ENCODE assay signal across 1 cellular context in the genomic region with DNA sequence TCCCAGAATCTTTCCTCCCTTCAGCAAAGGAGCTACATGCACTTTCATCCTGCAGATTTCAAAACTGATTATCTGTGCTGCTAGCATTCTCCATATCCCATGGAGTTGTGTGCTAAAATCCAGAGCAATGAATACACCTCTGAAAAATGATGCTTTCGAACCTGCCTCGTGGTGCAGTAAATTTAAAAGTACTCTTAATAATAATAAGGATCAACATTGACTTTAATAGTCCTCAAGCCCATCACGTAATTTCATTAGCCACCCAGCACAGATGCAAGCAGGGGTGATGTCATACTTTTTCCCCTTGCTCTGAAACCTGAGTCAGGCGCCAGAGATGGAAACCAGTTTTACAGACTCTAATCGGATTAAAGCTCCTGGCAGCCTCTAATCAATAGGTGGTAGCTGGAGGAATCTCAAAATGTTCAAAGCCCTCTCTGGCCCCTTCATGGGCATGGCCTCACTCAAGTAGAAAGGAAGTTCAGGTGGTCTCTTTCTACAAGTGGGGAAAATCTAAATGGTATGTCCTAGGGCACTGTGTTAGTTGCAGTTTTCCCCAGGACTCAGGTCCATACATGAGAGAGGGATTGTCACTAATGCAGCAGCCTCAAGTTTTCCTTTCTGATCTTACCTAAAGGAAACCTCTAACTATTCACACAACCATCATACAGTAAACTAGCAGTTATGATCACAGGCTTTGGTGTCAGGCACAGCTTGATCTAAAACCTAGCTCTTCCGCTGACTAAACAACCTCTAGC.
TF ChIP-seq lines count a peak whose summit lies in the region.

No MANE protein-coding gene starts in this region.

TF ChIP-seq in SK-N-SH, 30 proteins besides CTCF, POLR2A, EP300 and RAD21:
- TF ChIP-seq, protein P1, sequence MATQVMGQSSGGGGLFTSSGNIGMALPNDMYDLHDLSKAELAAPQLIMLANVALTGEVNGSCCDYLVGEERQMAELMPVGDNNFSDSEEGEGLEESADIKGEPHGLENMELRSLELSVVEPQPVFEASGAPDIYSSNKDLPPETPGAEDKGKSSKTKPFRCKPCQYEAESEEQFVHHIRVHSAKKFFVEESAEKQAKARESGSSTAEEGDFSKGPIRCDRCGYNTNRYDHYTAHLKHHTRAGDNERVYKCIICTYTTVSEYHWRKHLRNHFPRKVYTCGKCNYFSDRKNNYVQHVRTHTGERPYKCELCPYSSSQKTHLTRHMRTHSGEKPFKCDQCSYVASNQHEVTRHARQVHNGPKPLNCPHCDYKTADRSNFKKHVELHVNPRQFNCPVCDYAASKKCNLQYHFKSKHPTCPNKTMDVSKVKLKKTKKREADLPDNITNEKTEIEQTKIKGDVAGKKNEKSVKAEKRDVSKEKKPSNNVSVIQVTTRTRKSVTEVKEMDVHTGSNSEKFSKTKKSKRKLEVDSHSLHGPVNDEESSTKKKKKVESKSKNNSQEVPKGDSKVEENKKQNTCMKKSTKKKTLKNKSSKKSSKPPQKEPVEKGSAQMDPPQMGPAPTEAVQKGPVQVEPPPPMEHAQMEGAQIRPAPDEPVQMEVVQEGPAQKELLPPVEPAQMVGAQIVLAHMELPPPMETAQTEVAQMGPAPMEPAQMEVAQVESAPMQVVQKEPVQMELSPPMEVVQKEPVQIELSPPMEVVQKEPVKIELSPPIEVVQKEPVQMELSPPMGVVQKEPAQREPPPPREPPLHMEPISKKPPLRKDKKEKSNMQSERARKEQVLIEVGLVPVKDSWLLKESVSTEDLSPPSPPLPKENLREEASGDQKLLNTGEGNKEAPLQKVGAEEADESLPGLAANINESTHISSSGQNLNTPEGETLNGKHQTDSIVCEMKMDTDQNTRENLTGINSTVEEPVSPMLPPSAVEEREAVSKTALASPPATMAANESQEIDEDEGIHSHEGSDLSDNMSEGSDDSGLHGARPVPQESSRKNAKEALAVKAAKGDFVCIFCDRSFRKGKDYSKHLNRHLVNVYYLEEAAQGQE (IDR thresholded peaks at IDR 0.05; ENCODE audit: low read depth, low read length), result no peak
- TF ChIP-seq SIN3A (IDR thresholded peaks at IDR 0.05; ENCODE audit: borderline replicate concordance, low read depth, low read length), result no peak
- TF ChIP-seq MEF2A (IDR thresholded peaks at IDR 0.05; ENCODE audit: borderline replicate concordance, low read depth), result no peak
- TF ChIP-seq CHD2 (IDR thresholded peaks at IDR 0.05; ENCODE audit: low read length, partially characterized antibody), result peak; percentile 49
- TF ChIP-seq TAF1 (IDR thresholded peaks at IDR 0.05; ENCODE audit: borderline replicate concordance, low read depth, low read length), result no peak
- TF ChIP-seq RCOR1 (IDR thresholded peaks at IDR 0.05; ENCODE audit: low read length), result peak; percentile 43; the same call in 1 of the 2 replicates
- TF ChIP-seq TEAD4 (IDR thresholded peaks at IDR 0.05; ENCODE audit: borderline replicate concordance, insufficient read depth), result no peak
- TF ChIP-seq, protein P2, sequence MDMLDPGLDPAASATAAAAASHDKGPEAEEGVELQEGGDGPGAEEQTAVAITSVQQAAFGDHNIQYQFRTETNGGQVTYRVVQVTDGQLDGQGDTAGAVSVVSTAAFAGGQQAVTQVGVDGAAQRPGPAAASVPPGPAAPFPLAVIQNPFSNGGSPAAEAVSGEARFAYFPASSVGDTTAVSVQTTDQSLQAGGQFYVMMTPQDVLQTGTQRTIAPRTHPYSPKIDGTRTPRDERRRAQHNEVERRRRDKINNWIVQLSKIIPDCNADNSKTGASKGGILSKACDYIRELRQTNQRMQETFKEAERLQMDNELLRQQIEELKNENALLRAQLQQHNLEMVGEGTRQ (IDR thresholded peaks at IDR 0.05; ENCODE audit: borderline replicate concordance, low read depth, low read length), result no peak
- TF ChIP-seq YY1 (IDR thresholded peaks at IDR 0.05; ENCODE audit: low read depth), result no peak
- no peak for TF ChIP-seq ELF1 (IDR thresholded peaks at IDR 0.05)
- no peak for TF ChIP-seq FOXJ3 (CRISPR knock-in tag; IDR thresholded peaks at IDR 0.05)
- TF ChIP-seq, protein P3, sequence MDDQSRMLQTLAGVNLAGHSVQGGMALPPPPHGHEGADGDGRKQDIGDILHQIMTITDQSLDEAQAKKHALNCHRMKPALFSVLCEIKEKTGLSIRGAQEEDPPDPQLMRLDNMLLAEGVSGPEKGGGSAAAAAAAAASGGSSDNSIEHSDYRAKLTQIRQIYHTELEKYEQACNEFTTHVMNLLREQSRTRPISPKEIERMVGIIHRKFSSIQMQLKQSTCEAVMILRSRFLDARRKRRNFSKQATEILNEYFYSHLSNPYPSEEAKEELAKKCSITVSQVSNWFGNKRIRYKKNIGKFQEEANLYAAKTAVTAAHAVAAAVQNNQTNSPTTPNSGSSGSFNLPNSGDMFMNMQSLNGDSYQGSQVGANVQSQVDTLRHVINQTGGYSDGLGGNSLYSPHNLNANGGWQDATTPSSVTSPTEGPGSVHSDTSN (IDR thresholded peaks at IDR 0.05), result peak; percentile 36; the same call in 1 of the 2 replicates
- TF ChIP-seq GATA2 (CRISPR knock-in tag; IDR thresholded peaks at IDR 0.05), result peak; percentile 84
- TF ChIP-seq, protein P4, sequence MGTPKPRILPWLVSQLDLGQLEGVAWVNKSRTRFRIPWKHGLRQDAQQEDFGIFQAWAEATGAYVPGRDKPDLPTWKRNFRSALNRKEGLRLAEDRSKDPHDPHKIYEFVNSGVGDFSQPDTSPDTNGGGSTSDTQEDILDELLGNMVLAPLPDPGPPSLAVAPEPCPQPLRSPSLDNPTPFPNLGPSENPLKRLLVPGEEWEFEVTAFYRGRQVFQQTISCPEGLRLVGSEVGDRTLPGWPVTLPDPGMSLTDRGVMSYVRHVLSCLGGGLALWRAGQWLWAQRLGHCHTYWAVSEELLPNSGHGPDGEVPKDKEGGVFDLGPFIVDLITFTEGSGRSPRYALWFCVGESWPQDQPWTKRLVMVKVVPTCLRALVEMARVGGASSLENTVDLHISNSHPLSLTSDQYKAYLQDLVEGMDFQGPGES (IDR thresholded peaks at IDR 0.05; ENCODE audit: low read depth, low read length), result no peak
- peak; percentile 33; the same call in 1 of the 2 replicates for TF ChIP-seq TCF12 (IDR thresholded peaks at IDR 0.05)
- no peak for TF ChIP-seq RXRA (IDR thresholded peaks at IDR 0.05; ENCODE audit: borderline replicate concordance, low read depth)
- TF ChIP-seq, protein P5, sequence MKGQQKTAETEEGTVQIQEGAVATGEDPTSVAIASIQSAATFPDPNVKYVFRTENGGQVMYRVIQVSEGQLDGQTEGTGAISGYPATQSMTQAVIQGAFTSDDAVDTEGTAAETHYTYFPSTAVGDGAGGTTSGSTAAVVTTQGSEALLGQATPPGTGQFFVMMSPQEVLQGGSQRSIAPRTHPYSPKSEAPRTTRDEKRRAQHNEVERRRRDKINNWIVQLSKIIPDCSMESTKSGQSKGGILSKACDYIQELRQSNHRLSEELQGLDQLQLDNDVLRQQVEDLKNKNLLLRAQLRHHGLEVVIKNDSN (IDR thresholded peaks at IDR 0.05; ENCODE audit: borderline replicate concordance, low read depth), result no peak
